In genomic region chr14:44971459-44971858, GRCh38 we compare ENCODE assay signal across 1 cellular context.
TF ChIP-seq lines count a peak whose summit lies in the region.

No MANE protein-coding gene starts in this region.

TF ChIP-seq in GM12878, 131 proteins besides CTCF, POLR2A, EP300 and RAD21 (continued from another document):
- TF ChIP-seq ATF2 (IDR thresholded peaks at IDR 0.05; ENCODE audit: low read length) (no peak), ZBTB33 (IDR thresholded peaks at IDR 0.05) (peak; percentile 82; the same call in 1 of the 2 replicates)
